ENCODE assay signal across 12 cellular contexts in the genomic region with DNA sequence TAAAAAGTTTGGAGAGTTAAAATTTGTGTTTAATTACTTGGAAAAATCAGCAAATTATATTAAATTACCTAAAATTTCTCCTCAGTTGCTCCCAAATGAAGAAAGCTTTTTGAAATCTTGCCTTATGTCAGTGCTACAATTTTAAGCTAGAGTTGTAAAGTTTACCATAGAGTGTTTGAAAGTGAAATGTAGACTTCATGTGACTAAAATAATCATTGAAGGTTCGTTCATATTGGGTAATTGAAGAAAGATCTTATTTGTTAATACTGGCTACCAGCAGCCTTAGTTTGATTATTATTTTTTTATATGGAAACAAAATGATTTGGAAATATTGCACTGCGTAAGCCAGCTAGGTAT. TPM values are rescaled to one million over a fixed set of nuclear protein-coding genes. Genes with fewer than 3 reads are reported as not detected.
DNase-seq lines count a peak whose midpoint lies in the region; TF ChIP-seq lines count a peak whose summit lies in the region.
"Had no signal": no experiment of that assay in that cellular context is flagged by ENCODE, and none has a peak within 500 bp of the region (broad histone marks: within the 10 kb centered on the region; RNA-seq: fewer than 3 reads in every experiment).

No MANE protein-coding gene starts in this region.

- H3K4me3 ChIP-seq in A673 (ENCODE audit: low read depth, low read length, poor library complexity, severe bottlenecking): peak overlapping the region; percentile 65
- no peak overlapping the region; the same call in 1 of the 2 replicates for H3K4me3 ChIP-seq in HEK293 (ENCODE audit: low read depth, low read length)
- peak overlapping the region in 1 of 4 donors; percentile 98 for H3K4me3 ChIP-seq in adrenal gland

- H3K4me1 ChIP-seq in A673 (ENCODE audit: insufficient read depth, low read length, poor library complexity, severe bottlenecking): peaks cover 46% of the 10 kb centered on the region
- peaks cover 32% of the 10 kb centered on the region for H3K4me1 ChIP-seq in HEK293 (ENCODE audit: control insufficient read depth, insufficient read depth, low read length)
- peaks cover 50 to 73% of the 10 kb centered on the region in 2 donors for H3K4me1 ChIP-seq in adrenal gland (replicated peaks in 1 of 2)

- POLR2A ChIA-PET in A673 (lab: Charles Lee; ENCODE audit: low non-redundant PET): no interaction called here
- POLR2A ChIA-PET in HEK293 (lab: Yijun Ruan, JAX): interaction anchor here (0.5 to 0.9 kb wide), 3 partner anchors 62 to 194 kb away, joined by 3 to 4 read pairs (median 4); no protein-coding TSS in a partner anchor

- H3K27me3 Mint-ChIP-seq in mesothelial cell of epicardium (ENCODE audit: low read depth): no peaks in the 10 kb centered on the region

- in situ Hi-C loops in GM13977 (cut with MboI; ENCODE audit: low pct_unique_long_range_greater_than_20kb, low sequenced_read_pairs, unreplicated experiment): no loop called here

- no peaks in the 10 kb centered on the region for H3K36me3 ChIP-seq in A673 (ENCODE audit: insufficient read depth, low read length, poor library complexity, severe bottlenecking)
- H3K36me3 ChIP-seq in HEK293 (ENCODE audit: control insufficient read depth in 2 of 2, insufficient read depth in 1 of 2, low read length in 2 of 2): no peaks in the 10 kb centered on the region
- H3K36me3 ChIP-seq in adrenal gland (replicated peaks in 1 of 2): no peaks in the 10 kb centered on the region

- no peaks in the 10 kb centered on the region for H3K9me3 Mint-ChIP-seq in mesothelial cell of epicardium

- 48 to 60% (median 55%) methylated on average over 2 of the region's 2 CpGs for WGBS in adrenal gland, 4 donors

- CTCF ChIA-PET in A673 (lab: Charles Lee): no interaction called here
- CTCF ChIA-PET in HEK293 (lab: Yijun Ruan, JAX): interaction anchor here (0.6 to 2.4 kb wide), 3 partner anchors 11 to 173 kb away, joined by 3 to 8 read pairs (median 4); no protein-coding TSS in a partner anchor

- DNase-seq in A673 (ENCODE audit: low spot score) (no peak), adrenal gland (no peak), mesothelial cell of epicardium (ENCODE audit: low spot score in 2 of 2, unreplicated experiment in 2 of 2) (no peak), NCI-H748 (lab: John Stamatoyannopoulos, UW; ENCODE audit: unreplicated experiment) (no peak), GM13977 (ENCODE audit: low spot score) (no peak), amygdala (lab: John Stamatoyannopoulos, UW) (no peak)
- no peak for DNase-seq in activated CD4-positive, alpha-beta T cell treated with anti-CD3 and anti-CD28 coated beads, Interleukin-2, amount 50 U/mL, for 1 hour
- DNase-seq: activated CD8-positive, alpha-beta memory T cell treated with anti-CD3 and anti-CD28 coated beads, Interleukin-2, amount 50 U/mL, for 48 hours; DMS79 treated with DMSO at 0.1 percent for 48 hours; midbrain had no signal

- no peak for TF ChIP-seq CTCF in A673 (conservative IDR thresholded peaks at IDR 0.05; ENCODE audit: low read depth, low read length)
- no peak for TF ChIP-seq CTCF in HEK293 (tag by site-specific recombination; IDR thresholded peaks at IDR 0.05)
- TF ChIP-seq CTCF in adrenal gland (IDR thresholded peaks at IDR 0.05): no peak
- no peak for TF ChIP-seq CTCF in mesothelial cell of epicardium (IDR thresholded peaks at IDR 0.05; ENCODE audit: unreplicated experiment)
- no peak for TF ChIP-seq CTCF in GM13977 (IDR thresholded peaks at IDR 0.05; ENCODE audit: extremely low read depth, insufficient read depth, missing control alignments)

- H3K36me3 Mint-ChIP-seq in mesothelial cell of epicardium: no peaks in the 10 kb centered on the region

- H3K27me3 ChIP-seq in A673 (replicated peaks; ENCODE audit: insufficient read depth, low read depth, low read length, poor library complexity): no peaks in the 10 kb centered on the region
- H3K27me3 ChIP-seq in adrenal gland: no peaks in the 10 kb centered on the region

- intact Hi-C loops in A673 (cut with micrococcal nuclease; ENCODE audit: unreplicated experiment): no loop called here
- intact Hi-C loops in adrenal gland (cut with DNase I): loop anchor here in 1 of 2 donors (10.0 kb wide), 1 partner anchor 74 kb away; no protein-coding TSS in a partner anchor

- TF ChIP-seq POLR2A in adrenal gland (IDR thresholded peaks at IDR 0.05): no peak

- peaks cover 55% of the 10 kb centered on the region for H3K4me1 Mint-ChIP-seq in mesothelial cell of epicardium

- H3K9me3 ChIP-seq in A673 (ENCODE audit: low read depth, low read length, poor library complexity, severe bottlenecking): no peaks in the 10 kb centered on the region
- no peaks in the 10 kb centered on the region for H3K9me3 ChIP-seq in HEK293 (ENCODE audit: control insufficient read depth, insufficient read depth, low read depth, low read length)
- H3K9me3 ChIP-seq in adrenal gland (replicated peaks in 1 of 3): no peaks in the 10 kb centered on the region

- peak overlapping the region; percentile 90 for H3K27ac Mint-ChIP-seq in mesothelial cell of epicardium

- BruUV-seq in A673 (replicated peaks; lab: Mats Ljungman, UMichigan): no TSS peak

- H3K27ac ChIP-seq in A673 (ENCODE audit: low read depth, low read length, poor library complexity, severe bottlenecking): peak overlapping the region; percentile 71
- H3K27ac ChIP-seq in HEK293 (ENCODE audit: extremely low read depth, low read depth, low read length): peak overlapping the region; percentile 53; the same call in 1 of the 2 replicates
- H3K27ac ChIP-seq in adrenal gland: peak overlapping the region in 3 of 5 donors; percentile 48 to 100 (median 49)
- H3K27ac ChIP-seq: RWPE1 had no signal

- no peak overlapping the region for H3K4me3 Mint-ChIP-seq in mesothelial cell of epicardium

TF ChIP-seq in HEK293, 187 proteins besides CTCF, POLR2A, EP300 and RAD21:
- TF ChIP-seq ZNF707 (tag by site-specific recombination; IDR thresholded peaks at IDR 0.05): no peak
- TF ChIP-seq ZNF529 (tag by site-specific recombination; IDR thresholded peaks at IDR 0.05; ENCODE audit: insufficient replicate concordance): peak; percentile 4
- TF ChIP-seq, protein P1, sequence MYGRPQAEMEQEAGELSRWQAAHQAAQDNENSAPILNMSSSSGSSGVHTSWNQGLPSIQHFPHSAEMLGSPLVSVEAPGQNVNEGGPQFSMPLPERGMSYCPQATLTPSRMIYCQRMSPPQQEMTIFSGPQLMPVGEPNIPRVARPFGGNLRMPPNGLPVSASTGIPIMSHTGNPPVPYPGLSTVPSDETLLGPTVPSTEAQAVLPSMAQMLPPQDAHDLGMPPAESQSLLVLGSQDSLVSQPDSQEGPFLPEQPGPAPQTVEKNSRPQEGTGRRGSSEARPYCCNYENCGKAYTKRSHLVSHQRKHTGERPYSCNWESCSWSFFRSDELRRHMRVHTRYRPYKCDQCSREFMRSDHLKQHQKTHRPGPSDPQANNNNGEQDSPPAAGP (tag by site-specific recombination; IDR thresholded peaks at IDR 0.05): no peak
- no peak for TF ChIP-seq ZNF221 (tag by site-specific recombination; IDR thresholded peaks at IDR 0.05; ENCODE audit: borderline replicate concordance)
- TF ChIP-seq KLF10 (tag by site-specific recombination; IDR thresholded peaks at IDR 0.05): peak; percentile 4; the same call in 1 of the 2 replicates
- peak; percentile 25; the same call in 1 of the 2 replicates for TF ChIP-seq ZNF366 (tag by site-specific recombination; conservative IDR thresholded peaks at IDR 0.05)
- no peak for TF ChIP-seq ZNF133 (tag by site-specific recombination; IDR thresholded peaks at IDR 0.05)
- TF ChIP-seq ZNF391 (tag by site-specific recombination; IDR thresholded peaks at IDR 0.05; ENCODE audit: borderline replicate concordance, low read depth): no peak
- no peak for TF ChIP-seq ZNF426 (tag by site-specific recombination; IDR thresholded peaks at IDR 0.05)
- TF ChIP-seq ZBTB8A (tag by site-specific recombination; IDR thresholded peaks at IDR 0.05): no peak; the same call in 1 of the 2 replicates
- no peak for TF ChIP-seq ZNF623 (tag by site-specific recombination; IDR thresholded peaks at IDR 0.05)
- 0 out of 2 replicates have a peak, but pooled peaks have one; percentile 0 for TF ChIP-seq ZNF184 (tag by site-specific recombination; IDR thresholded peaks at IDR 0.05)
- TF ChIP-seq, protein P2, sequence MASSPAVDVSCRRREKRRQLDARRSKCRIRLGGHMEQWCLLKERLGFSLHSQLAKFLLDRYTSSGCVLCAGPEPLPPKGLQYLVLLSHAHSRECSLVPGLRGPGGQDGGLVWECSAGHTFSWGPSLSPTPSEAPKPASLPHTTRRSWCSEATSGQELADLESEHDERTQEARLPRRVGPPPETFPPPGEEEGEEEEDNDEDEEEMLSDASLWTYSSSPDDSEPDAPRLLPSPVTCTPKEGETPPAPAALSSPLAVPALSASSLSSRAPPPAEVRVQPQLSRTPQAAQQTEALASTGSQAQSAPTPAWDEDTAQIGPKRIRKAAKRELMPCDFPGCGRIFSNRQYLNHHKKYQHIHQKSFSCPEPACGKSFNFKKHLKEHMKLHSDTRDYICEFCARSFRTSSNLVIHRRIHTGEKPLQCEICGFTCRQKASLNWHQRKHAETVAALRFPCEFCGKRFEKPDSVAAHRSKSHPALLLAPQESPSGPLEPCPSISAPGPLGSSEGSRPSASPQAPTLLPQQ (tag by site-specific recombination; IDR thresholded peaks at IDR 0.05): 0 out of 2 replicates have a peak, but pooled peaks have one; percentile 2

RNA-seq across cellular contexts. Expression of a gene that starts 4.4 kb away (rescaled TPM):
- total RNA-seq in A673 (2021) (66.4 and 70.5 TPM in 2 replicates), adrenal gland (10 to 100 TPM; 53.0 to 92.3 (median 68.7) TPM), mesothelial cell of epicardium (77.2 to 79.7 TPM (median 78.7 TPM) in 3 replicates)
- polyA plus RNA-seq in adrenal gland: 10 to 100 TPM; 23.6 to 49.9 (median 26.6) TPM
